31 cellular contexts compared by ENCODE assay signal in genomic region chr1:229645296-229646050, GRCh38. TPM values are rescaled to one million over a fixed set of nuclear protein-coding genes. Genes with fewer than 3 reads are reported as not detected.
DNase-seq lines count a peak whose midpoint lies in the region; ATAC-seq and TF ChIP-seq lines count a peak whose summit lies in the region.
"Had no signal": no experiment of that assay in that cellular context is flagged by ENCODE, and none has a peak within 500 bp of the region (broad histone marks: within the 10 kb centered on the region; RNA-seq: fewer than 3 reads in every experiment).

No MANE protein-coding gene starts in this region.

- ATAC-seq in T-helper 17 cell (no peak), GM21526 (IDR thresholded peaks at IDR 0.05; ENCODE audit: low FRiP score, unreplicated experiment) (no peak)
- ATAC-seq: activated CD4-positive, alpha-beta T cell treated with anti-CD3 and anti-CD28 coated beads for 36 hours; CD8-positive, alpha-beta T cell; effector memory CD8-positive, alpha-beta T cell; heart left ventricle; Right ventricle myocardium inferior; SK-N-SH treated with all-trans-retinoic acid at 6 μM for 48 hours; stimulated activated effector memory CD8-positive, alpha-beta T cell treated with anti-CD3 and anti-CD28 coated beads, Interleukin-12 subunit alpha, Interleukin-12 subunit beta, amount 100 ng/mL, for 72 hours had no signal

- H3K36me3 ChIP-seq in BLaER1, result peaks cover 97% of the 10 kb centered on the region

- peak overlapping the region; percentile 22; the same call in 1 of the 2 replicates for H3K4me2 ChIP-seq in BLaER1
- H3K4me2 ChIP-seq: KMS-11, PC-9 had no signal

- H3K27me3 ChIP-seq in BLaER1, result no peaks in the 10 kb centered on the region
- H3K27me3 ChIP-seq: esophagus muscularis mucosa, heart left ventricle, MG63, neutrophil, suprapubic skin had no signal

- H3K27ac ChIP-seq in BLaER1, result 0 out of 2 replicates have a peak overlapping the region, but pooled peaks have one; percentile 24
- H3K27ac ChIP-seq: esophagus muscularis mucosa, heart left ventricle, KMS-11, left ventricle myocardium inferior, neutrophil, PC-9, prostate gland, suprapubic skin had no signal

- H3K4me3 ChIP-seq in BLaER1, result no peak overlapping the region
- H3K4me3 ChIP-seq: esophagus muscularis mucosa, heart left ventricle, left ventricle myocardium inferior, MG63, PC-9, prostate gland, suprapubic skin had no signal

- H3K4me1 Mint-ChIP-seq in T-helper 17 cell (peaks cover 12% of the 10 kb centered on the region), progenitor cell of endocrine pancreas (ENCODE audit: low read depth) (no peaks in the 10 kb centered on the region)
- H3K4me1 Mint-ChIP-seq: activated CD4-positive, alpha-beta T cell treated with anti-CD3 and anti-CD28 coated beads for 36 hours had no signal

- DNase-seq in T-helper 17 cell (no peak), foreskin melanocyte (peak; percentile 65), progenitor cell of endocrine pancreas (ENCODE audit: low spot score, unreplicated experiment) (no peak), dedifferentiated amniotic fluid mesenchymal stem cell (ENCODE audit: extremely low spot score) (no peak)
- DNase-seq in NK-92 treated with Interleukin-12 subunit alpha and Interleukin-12 subunit beta, amount 100 ng/mL, for 24 hours (lab: John Stamatoyannopoulos, UW), result no peak
- DNase-seq: activated CD4-positive, alpha-beta T cell treated with anti-CD3 and anti-CD28 coated beads for 36 hours; activated effector memory CD4-positive, alpha-beta T cell treated with anti-CD3 and anti-CD28 coated beads, Interleukin-2, amount 50 U/mL, for 16 hours; AML-193; caudate nucleus; CD8-positive, alpha-beta T cell; cortex of kidney; effector memory CD8-positive, alpha-beta T cell; foreskin fibroblast; left ventricle myocardium inferior; MG63; NCI-H2029; NCI-H526 treated with DMSO at 0.1 percent for 48 hours; PC-9; stimulated activated CD4-positive, alpha-beta T cell treated with anti-CD3 and anti-CD28 coated beads, Interleukin-15, amount 100 ng/mL, for 24 hours; stimulated activated CD4-positive, alpha-beta T cell treated with anti-CD3 and anti-CD28 coated beads, Interleukin-4, amount 100 ng/mL, for 4 hours had no signal

- H3K9ac ChIP-seq in BLaER1, result no peak overlapping the region
- H3K9ac ChIP-seq: KMS-11 had no signal

- H3K27me3 Mint-ChIP-seq in T-helper 17 cell (no peaks in the 10 kb centered on the region), progenitor cell of endocrine pancreas (no peaks in the 10 kb centered on the region)
- H3K27me3 Mint-ChIP-seq: activated CD4-positive, alpha-beta T cell treated with anti-CD3 and anti-CD28 coated beads for 36 hours; effector memory CD8-positive, alpha-beta T cell had no signal

- H3K4me1 ChIP-seq in BLaER1, result peaks cover 42% of the 10 kb centered on the region
- H3K4me1 ChIP-seq: prostate gland, suprapubic skin had no signal

- H3K9me3 ChIP-seq in BLaER1 (no peaks in the 10 kb centered on the region), T-helper 17 cell (ENCODE audit: control insufficient read depth, low read length, poor library complexity, severe bottlenecking) (no peaks in the 10 kb centered on the region)
- H3K9me3 ChIP-seq: esophagus muscularis mucosa, heart left ventricle, left ventricle myocardium inferior, MG63, neutrophil, prostate gland, suprapubic skin had no signal

- peaks cover 9% of the 10 kb centered on the region for H3K36me3 Mint-ChIP-seq in T-helper 17 cell (ENCODE audit: low read depth)
- H3K36me3 Mint-ChIP-seq in progenitor cell of endocrine pancreas (ENCODE audit: insufficient read depth), result peaks cover 10% of the 10 kb centered on the region

- H4K20me1 ChIP-seq in BLaER1, result peaks cover 59% of the 10 kb centered on the region

- H3K4me3 Mint-ChIP-seq in T-helper 17 cell (no peak overlapping the region), progenitor cell of endocrine pancreas (ENCODE audit: low read depth) (no peak overlapping the region)
- H3K4me3 Mint-ChIP-seq: activated CD4-positive, alpha-beta T cell treated with anti-CD3 and anti-CD28 coated beads for 36 hours; CD8-positive, alpha-beta T cell; effector memory CD8-positive, alpha-beta T cell; stimulated activated effector memory CD8-positive, alpha-beta T cell treated with anti-CD3 and anti-CD28 coated beads, Interleukin-12 subunit alpha, Interleukin-12 subunit beta, amount 100 ng/mL, for 72 hours had no signal

- H3K27ac Mint-ChIP-seq in T-helper 17 cell, result peak overlapping the region; percentile 85
- H3K27ac Mint-ChIP-seq in progenitor cell of endocrine pancreas, result peak overlapping the region; percentile 29
- H3K27ac Mint-ChIP-seq: activated CD4-positive, alpha-beta T cell treated with anti-CD3 and anti-CD28 coated beads for 36 hours; CD8-positive, alpha-beta T cell had no signal

- H3K9me3 Mint-ChIP-seq in progenitor cell of endocrine pancreas (ENCODE audit: low read depth), result no peaks in the 10 kb centered on the region
- H3K9me3 Mint-ChIP-seq: CD8-positive, alpha-beta T cell; effector memory CD8-positive, alpha-beta T cell; stimulated activated effector memory CD8-positive, alpha-beta T cell treated with anti-CD3 and anti-CD28 coated beads, Interleukin-12 subunit alpha, Interleukin-12 subunit beta, amount 100 ng/mL, for 72 hours had no signal

- no peak for TF ChIP-seq CTCF in progenitor cell of endocrine pancreas (IDR thresholded peaks at IDR 0.05; ENCODE audit: unreplicated experiment)

RNA-seq across cellular contexts. Expression of gene URB2, which starts 19.4 kb away (rescaled TPM):
- 10 to 100 TPM in 1 of 2 donors, 1 to 10 TPM in 1; 8.2 to 10.7 TPM for total RNA-seq in T-helper 17 cell
- 16.2 and 16.5 TPM in 2 replicates for total RNA-seq in progenitor cell of endocrine pancreas

RNA-seq across cellular contexts. Expression of gene TAF5L, which starts 19.6 kb away (rescaled TPM):
- total RNA-seq in T-helper 17 cell, result 10 to 100 TPM; 24.2 to 34.2 TPM
- total RNA-seq in progenitor cell of endocrine pancreas, result 21.0 and 21.4 TPM in 2 replicates
